Comparison of ENCODE assay signal across 27 cellular contexts in the genomic region with DNA sequence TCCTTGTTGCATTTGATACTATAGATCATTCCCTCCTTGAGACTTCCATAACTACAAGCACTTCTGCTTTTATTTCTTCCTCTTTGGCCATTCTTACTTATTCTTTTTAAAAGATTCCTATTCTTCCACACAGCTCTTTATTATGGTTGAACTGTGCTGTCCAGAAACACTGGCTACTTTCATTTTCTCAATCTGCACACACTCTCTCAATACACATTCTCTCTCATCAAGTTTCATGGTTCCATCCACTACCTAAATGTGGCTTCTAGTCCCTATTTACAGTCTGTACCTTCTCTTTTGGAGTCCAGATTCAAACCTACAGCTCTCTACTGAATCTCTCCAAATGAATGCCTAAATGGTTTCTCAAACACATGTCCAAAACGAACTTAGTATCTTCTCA.
"Had no signal": no experiment of that assay in that cellular context is flagged by ENCODE, and none has a peak within 500 bp of the region (broad histone marks: within the 10 kb centered on the region; RNA-seq: fewer than 3 reads in every experiment).

No MANE protein-coding gene starts in this region.

- DNase-seq: dorsolateral prefrontal cortex; effector CD4-positive, alpha-beta T cell; head of caudate nucleus; kidney; mucosa of descending colon; naive B cell; posterior cingulate gyrus; psoas muscle; right cardiac atrium; spleen; stimulated activated CD4-positive, alpha-beta T cell treated with anti-CD3 and anti-CD28 coated beads, Interleukin-4, amount 100 ng/mL, for 4 hours; stimulated activated naive CD8-positive, alpha-beta T cell treated with anti-CD3 and anti-CD28 coated beads, Interleukin-15, Interleukin-2, amounts not matched to agents 100 U/mL and 50 U/mL, for 24 hours; substantia nigra; testis; tibial artery had no signal

- H3K36me3 Mint-ChIP-seq: memory B cell; mesothelial cell of epicardium; naive B cell; natural killer cell treated with Interleukin-12 subunit alpha and Interleukin-12 subunit beta and Interleukin-15 and Interleukin-18, amount 100 ng/mL, for 72 hours; stimulated activated memory B cell treated with anti-CD40 and anti-IgM and Interleukin-4, amounts not matched to agents 10 μg/mL and 1 μg/mL and 100 μg/mL, for 72 hours; type B pancreatic cell had no signal

- H3K9me3 Mint-ChIP-seq: memory B cell; mesothelial cell of epicardium; naive B cell; natural killer cell treated with Interleukin-12 subunit alpha and Interleukin-12 subunit beta and Interleukin-15 and Interleukin-18, amount 100 ng/mL, for 72 hours; neural crest cell; stimulated activated memory B cell treated with anti-CD40 and anti-IgM and Interleukin-4, amounts not matched to agents 10 μg/mL and 1 μg/mL and 100 μg/mL, for 72 hours; type B pancreatic cell had no signal

- H2AFZ ChIP-seq: hepatocyte had no signal

- H3K27ac ChIP-seq: dorsolateral prefrontal cortex, epithelial cell of prostate, hepatocyte, psoas muscle, skin epidermis, spleen, testis, tibial artery had no signal

- H3K4me3 Mint-ChIP-seq: memory B cell; mesothelial cell of epicardium; naive B cell; natural killer cell treated with Interleukin-12 subunit alpha and Interleukin-12 subunit beta and Interleukin-15 and Interleukin-18, amount 100 ng/mL, for 72 hours; neural crest cell; stimulated activated memory B cell treated with anti-CD40 and anti-IgM and Interleukin-4, amounts not matched to agents 10 μg/mL and 1 μg/mL and 100 μg/mL, for 72 hours; type B pancreatic cell had no signal

- H3K27me3 Mint-ChIP-seq: memory B cell; naive B cell; natural killer cell treated with Interleukin-12 subunit alpha and Interleukin-12 subunit beta and Interleukin-15 and Interleukin-18, amount 100 ng/mL, for 72 hours; stimulated activated memory B cell treated with anti-CD40 and anti-IgM and Interleukin-4, amounts not matched to agents 10 μg/mL and 1 μg/mL and 100 μg/mL, for 72 hours; type B pancreatic cell had no signal

- H3K36me3 ChIP-seq: spleen, tibial artery had no signal

- ATAC-seq: esophagus mucosa; left lobe of liver; mucosa of descending colon; natural killer cell treated with Interleukin-12 subunit alpha and Interleukin-12 subunit beta and Interleukin-15 and Interleukin-18, amount 100 ng/mL, for 72 hours; psoas muscle; right cardiac atrium; stimulated activated memory B cell treated with anti-CD40 and anti-IgM and Interleukin-4, amounts not matched to agents 10 μg/mL and 1 μg/mL and 100 μg/mL, for 72 hours; stimulated activated naive CD8-positive, alpha-beta T cell treated with anti-CD3 and anti-CD28 coated beads, Interleukin-15, Interleukin-2, amounts not matched to agents 100 U/mL and 50 U/mL, for 24 hours had no signal

- H3K9me3 ChIP-seq: mucosa of descending colon, psoas muscle, spleen, testis, tibial artery had no signal

- H3K4me1 Mint-ChIP-seq: memory B cell; naive B cell; neural crest cell; stimulated activated memory B cell treated with anti-CD40 and anti-IgM and Interleukin-4, amounts not matched to agents 10 μg/mL and 1 μg/mL and 100 μg/mL, for 72 hours had no signal

- H3K4me1 ChIP-seq: psoas muscle, spleen, testis, tibial artery had no signal

- H3K4me3 ChIP-seq: dorsolateral prefrontal cortex, hepatocyte, lung, mucosa of descending colon, psoas muscle, skin epidermis, spleen, testis, tibial artery had no signal

- H3K4me2 ChIP-seq: hepatocyte had no signal

- H3K79me2 ChIP-seq: hepatocyte had no signal

- H3K27me3 ChIP-seq: dorsolateral prefrontal cortex, hepatocyte, spleen, testis, tibial artery had no signal
